In the genomic region with DNA sequence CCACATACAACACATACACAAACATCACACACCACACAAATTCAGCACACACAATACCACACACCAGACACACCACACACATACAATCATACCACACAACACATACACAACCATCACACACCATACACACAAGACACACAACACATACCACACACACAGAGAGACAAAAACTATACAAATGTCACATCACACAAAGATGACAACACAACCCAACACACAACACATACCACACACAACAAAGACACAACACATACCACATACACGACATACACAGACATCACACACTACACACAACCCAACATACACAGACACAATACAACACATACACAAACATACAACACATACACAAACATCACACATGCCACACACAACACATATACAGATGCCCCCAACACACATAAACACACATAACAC, we compare ENCODE assay signal across 5 cellular contexts.
"Had no signal": no experiment of that assay in that cellular context is flagged by ENCODE, and none has a peak within 500 bp of the region (broad histone marks: within the 10 kb centered on the region; RNA-seq: fewer than 3 reads in every experiment).

No MANE protein-coding gene starts in this region.

- H3K36me3 ChIP-seq: cardiac muscle cell, esophagus muscularis mucosa had no signal

- H3K9me3 ChIP-seq: esophagus muscularis mucosa had no signal

- H3K27ac ChIP-seq: cardiac muscle cell had no signal

- H3K4me3 ChIP-seq: cardiac muscle cell had no signal

- H3K27me3 ChIP-seq: cardiac muscle cell, esophagus muscularis mucosa had no signal

- DNase-seq: activated naive CD4-positive, alpha-beta T cell treated with anti-CD3 and anti-CD28 coated beads, Interleukin-2, amount 50 U/mL, for 16 hours; mesenchymal stem cell; occipital lobe had no signal
